ENCODE assay signal across 16 cellular contexts in genomic region chr5:74363603-74364205, GRCh38.
A peak's percentile ranks its signal among the peaks of the same experiment; 100 is the strongest.
DNase-seq lines count a peak whose midpoint lies in the region; ATAC-seq and TF ChIP-seq lines count a peak whose summit lies in the region.
"Had no signal": no experiment of that assay in that cellular context is flagged by ENCODE, and none has a peak within 500 bp of the region (broad histone marks: within the 10 kb centered on the region; RNA-seq: fewer than 3 reads in every experiment).

No MANE protein-coding gene starts in this region.

- no peak overlapping the region for H2BK5ac ChIP-seq in trophoblast cell (ENCODE audit: low read depth, low read length, poor library complexity)

- intact Hi-C loops in heart left ventricle (cut with DNase I) = no loop called here

- peaks cover 9% of the 10 kb centered on the region for H3K79me1 ChIP-seq in trophoblast cell (ENCODE audit: low read length)

- peaks cover 17% of the 10 kb centered on the region for H3K4me1 Mint-ChIP-seq in neural progenitor cell
- H3K4me1 Mint-ChIP-seq: CD8-positive, alpha-beta memory T cell had no signal

- H4K20me1 ChIP-seq in neural progenitor cell (ENCODE audit: low read depth) = no peaks in the 10 kb centered on the region

- no peak for ATAC-seq in heart left ventricle
- ATAC-seq: GM23338, HCT116 had no signal

- H4K8ac ChIP-seq in trophoblast cell (ENCODE audit: low read depth, low read length) = no peak overlapping the region

- peak overlapping the region; percentile 36 for H2AK5ac ChIP-seq in trophoblast cell (ENCODE audit: low read length)

- peaks cover 10% of the 10 kb centered on the region for H3K9me3 Mint-ChIP-seq in neural progenitor cell
- H3K9me3 Mint-ChIP-seq: CD4-positive, alpha-beta T cell; GM23338; H9 had no signal

- H2BK120ac ChIP-seq in trophoblast cell (ENCODE audit: insufficient read depth, low read length, poor library complexity) = no peak overlapping the region

- H2BK12ac ChIP-seq in trophoblast cell (ENCODE audit: low read length) = peak overlapping the region; percentile 15

- H3K4me3 Mint-ChIP-seq in neural progenitor cell = no peak overlapping the region
- H3K4me3 Mint-ChIP-seq: CD14-positive monocyte; CD4-positive, alpha-beta T cell; CD8-positive, alpha-beta memory T cell; GM23338; H9 had no signal

- H3K79me2 ChIP-seq in neural progenitor cell (ENCODE audit: low read depth) (no peaks in the 10 kb centered on the region), trophoblast cell (ENCODE audit: control insufficient read depth, insufficient read depth, low read length, poor library complexity) (no peaks in the 10 kb centered on the region)

- H2AFZ ChIP-seq in neural progenitor cell (replicated peaks) = no peak overlapping the region
- no peak overlapping the region for H2AFZ ChIP-seq in trophoblast cell (ENCODE audit: insufficient read depth, low read length, poor library complexity)
- H2AFZ ChIP-seq: GM23338 had no signal

- H3K4me1 ChIP-seq in neural progenitor cell = peaks cover 12% of the 10 kb centered on the region
- H3K4me1 ChIP-seq in trophoblast cell (ENCODE audit: control insufficient read depth in 1 of 2, insufficient read depth in 2 of 2, low read length in 2 of 2) = peaks cover 12 to 15% of the 10 kb centered on the region in 2 experiments
- peaks cover 0 to 23% (median 0%) of the 10 kb centered on the region in 12 donors for H3K4me1 ChIP-seq in heart left ventricle

- H3K27me3 Mint-ChIP-seq in neural progenitor cell (ENCODE audit: insufficient read depth, low read depth) = peaks cover 2% of the 10 kb centered on the region
- H3K27me3 Mint-ChIP-seq: CD4-positive, alpha-beta T cell had no signal

- H3K14ac ChIP-seq in trophoblast cell (ENCODE audit: low read length) = no peak overlapping the region

- H3K36me3 Mint-ChIP-seq in neural progenitor cell = no peaks in the 10 kb centered on the region
- H3K36me3 Mint-ChIP-seq: CD14-positive monocyte; CD8-positive, alpha-beta memory T cell had no signal

- H3K23ac ChIP-seq in trophoblast cell (ENCODE audit: low read length) = no peak overlapping the region

- no peak overlapping the region for H3K27ac ChIP-seq in neural progenitor cell
- no peak overlapping the region for H3K27ac ChIP-seq in trophoblast cell (ENCODE audit: low read depth, low read length)
- H3K27ac ChIP-seq in heart left ventricle = no peak overlapping the region

- no peak overlapping the region for H3K9ac ChIP-seq in neural progenitor cell
- H3K9ac ChIP-seq in trophoblast cell (ENCODE audit: low read length) = no peak overlapping the region

- H3K36me3 ChIP-seq in neural progenitor cell (no peaks in the 10 kb centered on the region), trophoblast cell (ENCODE audit: control insufficient read depth in 1 of 2, insufficient read depth in 2 of 2, low read length in 2 of 2) (no peaks in the 10 kb centered on the region), heart left ventricle (no peaks in the 10 kb centered on the region)

- H3K4ac ChIP-seq in trophoblast cell (ENCODE audit: low read depth, low read length) = no peak overlapping the region

- no peak overlapping the region for H3K18ac ChIP-seq in trophoblast cell (ENCODE audit: low read length)

- no peaks in the 10 kb centered on the region for H3K27me3 ChIP-seq in neural progenitor cell
- no peaks in the 10 kb centered on the region for H3K27me3 ChIP-seq in trophoblast cell (ENCODE audit: insufficient read depth, low read length)
- no peaks in the 10 kb centered on the region for H3K27me3 ChIP-seq in heart left ventricle

- H4K12ac ChIP-seq in trophoblast cell (ENCODE audit: low read depth, low read length) = no peak overlapping the region

- peak overlapping the region; percentile 25 for H3K27ac Mint-ChIP-seq in neural progenitor cell
- H3K27ac Mint-ChIP-seq: CD4-positive, alpha-beta T cell; CD8-positive, alpha-beta memory T cell; GM23338; H9 had no signal

- WGBS in trophoblast cell (ENCODE audit: extremely low coverage, insufficient coverage, insufficient read length) = no CpG with 5 or more reads among the region's 7 CpGs
- 84 to 93% (median 86%) methylated on average over 7 of the region's 7 CpGs for WGBS in heart left ventricle, 4 donors

- peak; percentile 29 for DNase-seq in ecto neural progenitor cell (ENCODE audit: low spot score)
- DNase-seq in neural progenitor cell (ENCODE audit: low spot score) = no peak
- DNase-seq in trophoblast cell = no peak
- DNase-seq in stimulated activated CD8-positive, alpha-beta memory T cell treated with anti-CD3 and anti-CD28 coated beads, Interleukin-4, amount 100 ng/mL, for 48 hours = no peak
- no peak for DNase-seq in activated CD4-positive, alpha-beta T cell treated with anti-CD3 and anti-CD28 coated beads, Interleukin-2, amount 50 U/mL, for 4 hours
- DNase-seq in heart left ventricle = no peak
- DNase-seq: CD4-positive, alpha-beta T cell; CD8-positive, alpha-beta memory T cell; DMS 273 treated with DMSO at 0.1 percent for 48 hours; DMS79; EL; GDM1; H9 had no signal

- H3F3A ChIP-seq in neural progenitor cell (ENCODE audit: low read depth) = no peaks in the 10 kb centered on the region

- H3K4me3 ChIP-seq in neural progenitor cell = no peak overlapping the region
- H3K4me3 ChIP-seq in trophoblast cell (ENCODE audit: low read depth, low read length) = no peak overlapping the region
- H3K4me3 ChIP-seq in heart left ventricle = no peak overlapping the region
- H3K4me3 ChIP-seq: GM23338 had no signal

- H3K9me3 ChIP-seq in neural progenitor cell (ENCODE audit: low read depth) = no peaks in the 10 kb centered on the region
- H3K9me3 ChIP-seq in trophoblast cell (ENCODE audit: insufficient read depth, low read depth, low read length) = peaks cover 3% of the 10 kb centered on the region
- peaks cover 0 to 11% (median 0%) of the 10 kb centered on the region in 12 donors for H3K9me3 ChIP-seq in heart left ventricle

- H3K4me2 ChIP-seq in neural progenitor cell (no peak overlapping the region), trophoblast cell (ENCODE audit: low read length) (no peak overlapping the region)
- H3K4me2 ChIP-seq: GM23338 had no signal

- TF ChIP-seq CTCF in neural progenitor cell (IDR thresholded peaks at IDR 0.05) = no peak
- TF ChIP-seq CTCF in heart left ventricle (IDR thresholded peaks at IDR 0.05) = no peak

- no peak for TF ChIP-seq POLR2A in heart left ventricle (IDR thresholded peaks at IDR 0.05)

- H4K91ac ChIP-seq in trophoblast cell (ENCODE audit: low read depth, low read length) = peak overlapping the region; percentile 30
